2 cellular contexts compared by ENCODE assay signal in the genomic region with DNA sequence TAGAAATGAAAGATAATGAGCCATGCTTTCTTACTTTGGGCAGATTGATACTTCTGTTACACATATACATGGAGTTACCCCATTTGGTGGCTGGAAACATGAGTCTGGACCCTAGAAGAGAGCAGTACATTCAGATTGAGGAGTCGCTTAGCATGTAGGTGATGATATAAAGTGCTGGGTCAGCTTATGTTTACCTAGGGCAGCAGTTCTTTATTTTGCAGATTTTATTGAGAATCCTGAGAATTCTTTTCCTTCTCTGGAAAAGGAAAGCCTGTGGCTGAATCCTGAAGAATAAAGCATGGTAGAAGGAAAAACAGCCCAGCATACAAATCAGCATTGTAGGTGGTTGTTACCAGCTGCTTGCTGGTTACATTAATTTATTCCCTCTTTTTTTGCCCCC.
TF ChIP-seq lines count a peak whose summit lies in the region.

No MANE protein-coding gene starts in this region.

TF ChIP-seq in A549, 52 proteins besides CTCF, POLR2A, EP300 and RAD21:
- TF ChIP-seq FOSB (CRISPR knock-in tag; IDR thresholded peaks at IDR 0.05) (no peak), HEYL (CRISPR knock-in tag; IDR thresholded peaks at IDR 0.05) (no peak), MAFK (IDR thresholded peaks at IDR 0.05; ENCODE audit: partially characterized antibody) (peak; percentile 35), USF2 (IDR thresholded peaks at IDR 0.05) (no peak)

TF ChIP-seq in H1, 55 proteins besides CTCF, POLR2A, EP300 and RAD21:
- TF ChIP-seq SP2 (IDR thresholded peaks at IDR 0.05; ENCODE audit: low read length), result no peak
- no peak for TF ChIP-seq CBX5 (IDR thresholded peaks at IDR 0.05; ENCODE audit: low read depth, low read length)
- TF ChIP-seq BACH1 (IDR thresholded peaks at IDR 0.05; ENCODE audit: low read length), result peak; percentile 34; the same call in 1 of the 2 replicates
- peak; percentile 78 for TF ChIP-seq MAFK (IDR thresholded peaks at IDR 0.05; ENCODE audit: low read depth, low read length)
- no peak for TF ChIP-seq BRCA1 (IDR thresholded peaks at IDR 0.05; ENCODE audit: low read depth, low read length)
- no peak for TF ChIP-seq HDAC6 (IDR thresholded peaks at IDR 0.05; ENCODE audit: low read depth, low read length)
- no peak for TF ChIP-seq SIX5 (IDR thresholded peaks at IDR 0.05; ENCODE audit: low read depth, low read length)
- no peak for TF ChIP-seq SP4 (IDR thresholded peaks at IDR 0.05; ENCODE audit: low read length)
- TF ChIP-seq CEBPB (IDR thresholded peaks at IDR 0.05; ENCODE audit: low read depth, low read length), result no peak
TF ChIP-seq in H1: peak in this region for 2.
